In genomic region chr19:5319516-5319915, GRCh38 we compare ENCODE assay signal across 25 cellular contexts.
"Had no signal": no experiment of that assay in that cellular context is flagged by ENCODE, and none has a peak within 500 bp of the region (broad histone marks: within the 10 kb centered on the region; RNA-seq: fewer than 3 reads in every experiment).

No MANE protein-coding gene starts in this region.

- H3K4me1 Mint-ChIP-seq: activated CD4-positive, alpha-beta T cell treated with anti-CD3 and anti-CD28 coated beads for 36 hours had no signal

- H3K9me3 ChIP-seq: MG63 had no signal

- ATAC-seq: activated CD4-positive, alpha-beta T cell treated with anti-CD3 and anti-CD28 coated beads for 36 hours; activated CD8-positive, alpha-beta memory T cell treated with anti-CD3 and anti-CD28 coated beads, Interleukin-2, amount 10 ng/mL, durations not matched to agents 7 days and 5 days; T-cell had no signal

- H3K27me3 ChIP-seq: MG63 had no signal

- H3K36me3 Mint-ChIP-seq: activated CD8-positive, alpha-beta memory T cell treated with anti-CD3 and anti-CD28 coated beads, Interleukin-2, amount 10 ng/mL, durations not matched to agents 7 days and 5 days; activated naive CD8-positive, alpha-beta T cell; T-cell had no signal

- H3K4me3 Mint-ChIP-seq: activated CD4-positive, alpha-beta T cell treated with anti-CD3 and anti-CD28 coated beads for 36 hours; activated CD8-positive, alpha-beta memory T cell treated with anti-CD3 and anti-CD28 coated beads, Interleukin-2, amount 10 ng/mL, durations not matched to agents 7 days and 5 days; activated naive CD8-positive, alpha-beta T cell; activated T-cell treated with anti-CD3 and anti-CD28 coated beads, Interleukin-2, amount 50 U/mL, for 24 hours; activated T-helper 1 cell treated with anti-CD3 and anti-CD28 coated beads, Interleukin-12 subunit alpha, Interleukin-12 subunit beta, Interleukin-2, Interleukin-4 antibody, amounts not matched to agents 30 ng/mL and 10 ng/mL and 1 ng/mL, durations not matched to agents 14 hours and 24 hours and 36 hours; T-cell had no signal

- DNase-seq: activated CD4-positive, alpha-beta T cell treated with anti-CD3 and anti-CD28 coated beads for 36 hours; activated CD4-positive, alpha-beta T cell treated with anti-CD3 and anti-CD28 coated beads, Interleukin-2, amount 50 U/mL, for 4 hours; activated CD4-positive, CD25-positive, alpha-beta regulatory T cell; activated CD8-positive, alpha-beta memory T cell treated with anti-CD3 and anti-CD28 coated beads, Interleukin-2, amount 10 ng/mL, durations not matched to agents 7 days and 5 days; activated effector memory CD4-positive, alpha-beta T cell treated with Interleukin-2 at 50 U/mL for 16 hours; activated naive CD4-positive, alpha-beta T cell; activated T-cell treated with anti-CD3 and anti-CD28 coated beads, Interleukin-2, amount 50 U/mL, for 24 hours; MG63; MV-4-11; NCI-H1092 treated with DMSO at 0.1 percent for 48 hours; NCI-H1417 treated with DMSO at 0.1 percent for 48 hours; NCI-H1694; NCI-H2029; NCI-H2107; NCI-H2171 treated with DMSO at 0.1 percent for 48 hours; NCI-H226; NCI-H526; NCI-H82; SIG-M5; T-cell; T-helper 2 cell; T1000 had no signal

- H3K36me3 ChIP-seq: MG63 had no signal

- H3K9me3 Mint-ChIP-seq: activated T-cell treated with anti-CD3 and anti-CD28 coated beads, Interleukin-2, amount 50 U/mL, for 24 hours; activated T-helper 1 cell treated with anti-CD3 and anti-CD28 coated beads, Interleukin-12 subunit alpha, Interleukin-12 subunit beta, Interleukin-2, Interleukin-4 antibody, amounts not matched to agents 30 ng/mL and 10 ng/mL and 1 ng/mL, durations not matched to agents 14 hours and 24 hours and 36 hours; T-cell had no signal

- H3K27ac Mint-ChIP-seq: activated CD4-positive, alpha-beta T cell treated with anti-CD3 and anti-CD28 coated beads for 36 hours; activated CD8-positive, alpha-beta memory T cell treated with anti-CD3 and anti-CD28 coated beads, Interleukin-2, amount 10 ng/mL, durations not matched to agents 7 days and 5 days; activated naive CD8-positive, alpha-beta T cell; activated T-cell treated with anti-CD3 and anti-CD28 coated beads, Interleukin-2, amount 50 U/mL, for 24 hours; activated T-helper 1 cell treated with anti-CD3 and anti-CD28 coated beads, Interleukin-12 subunit alpha, Interleukin-12 subunit beta, Interleukin-2, Interleukin-4 antibody, amounts not matched to agents 30 ng/mL and 10 ng/mL and 1 ng/mL, durations not matched to agents 14 hours and 24 hours and 36 hours; T-cell had no signal

- H3K4me3 ChIP-seq: MG63, SK-N-MC had no signal

- H3K27ac ChIP-seq: SK-N-MC had no signal
